9 cellular contexts compared by ENCODE assay signal in the genomic region with DNA sequence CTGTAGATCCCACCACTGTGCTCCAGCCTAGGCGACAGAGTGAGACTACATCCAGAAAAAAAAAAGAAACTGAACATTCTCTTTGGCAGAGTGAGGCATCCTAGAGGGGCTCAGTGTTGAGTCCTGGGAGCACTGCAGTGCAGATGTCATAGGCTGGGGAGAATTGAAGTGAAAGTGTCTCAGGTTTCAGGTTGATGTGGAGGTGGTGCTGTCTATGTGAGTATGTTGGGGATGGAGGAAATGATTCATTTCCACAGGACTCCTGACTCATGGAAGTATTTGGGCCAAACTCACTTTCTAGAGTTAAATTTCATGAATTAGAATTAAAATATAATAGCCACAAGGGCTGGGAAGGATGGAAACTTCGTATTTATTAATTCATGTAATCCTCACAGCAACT.
DNase-seq lines count a peak whose midpoint lies in the region; ATAC-seq and TF ChIP-seq lines count a peak whose summit lies in the region.
"Had no signal": no experiment of that assay in that cellular context is flagged by ENCODE, and none has a peak within 500 bp of the region (broad histone marks: within the 10 kb centered on the region; RNA-seq: fewer than 3 reads in every experiment).

No MANE protein-coding gene starts in this region.

- TF ChIP-seq POLR2A in GM18505 (IDR thresholded peaks at IDR 0.05; ENCODE audit: borderline replicate concordance, extremely low read depth, insufficient read depth, insufficient read length), result no peak

- no peak overlapping the region for H3K4me3 Mint-ChIP-seq in mesothelial cell of epicardium

- H3K4me3 ChIP-seq in coronary artery, result no peak overlapping the region
- no peak overlapping the region for H3K4me3 ChIP-seq in HAP-1
- H3K4me3 ChIP-seq: gastroesophageal sphincter had no signal

- in situ Hi-C loops in HAP-1 (cut with MboI; ENCODE audit: low sequenced_read_pairs), result no loop called here

- no peaks in the 10 kb centered on the region for H3K27me3 ChIP-seq in HAP-1 (ENCODE audit: low read depth)
- H3K27me3 ChIP-seq: gastroesophageal sphincter had no signal

- H3K9me3 Mint-ChIP-seq in mesothelial cell of epicardium, result peaks cover 9% of the 10 kb centered on the region

- no peak overlapping the region for H3K27ac Mint-ChIP-seq in mesothelial cell of epicardium

- H3K27me3 Mint-ChIP-seq in mesothelial cell of epicardium (ENCODE audit: low read depth), result no peaks in the 10 kb centered on the region

- H3K4me1 Mint-ChIP-seq in mesothelial cell of epicardium, result peaks cover 7% of the 10 kb centered on the region

- ATAC-seq in GM18505 (IDR thresholded peaks at IDR 0.05; ENCODE audit: unreplicated experiment), result peak; percentile 64
- ATAC-seq: gastroesophageal sphincter had no signal

- no peaks in the 10 kb centered on the region; the same call in 1 of the 2 replicates for H3K9me3 ChIP-seq in HAP-1
- H3K9me3 ChIP-seq: gastroesophageal sphincter had no signal

- H3K27ac ChIP-seq in coronary artery, result peak overlapping the region; percentile 34 to 58
- H3K27ac ChIP-seq: gastroesophageal sphincter had no signal

- no peak for TF ChIP-seq CTCF in coronary artery (IDR thresholded peaks at IDR 0.05)
- no peak for TF ChIP-seq CTCF in mesothelial cell of epicardium (IDR thresholded peaks at IDR 0.05; ENCODE audit: unreplicated experiment)

- H3K36me3 ChIP-seq in HAP-1 (replicated peaks), result no peaks in the 10 kb centered on the region
- H3K36me3 ChIP-seq: gastroesophageal sphincter had no signal

- peaks cover 5% of the 10 kb centered on the region for H3K36me3 Mint-ChIP-seq in mesothelial cell of epicardium

- DNase-seq in HS-5 (ENCODE audit: low read depth) (peak; percentile 68), coronary artery (ENCODE audit: low spot score) (no peak), mesothelial cell of epicardium (ENCODE audit: low spot score in 2 of 2, unreplicated experiment in 2 of 2) (no peak), putamen (ENCODE audit: low spot score) (no peak), HAP-1 (ENCODE audit: low spot score in 2 of 2) (no peak), NCI-H748 (lab: John Stamatoyannopoulos, UW; ENCODE audit: unreplicated experiment) (no peak)
- peak; percentile 21 to 28 for DNase-seq in stimulated activated CD4-positive, alpha-beta T cell treated with anti-CD3 and anti-CD28 coated beads, Interleukin-2, amount 100 ng/mL, for 24 hours

- no peaks in the 10 kb centered on the region for H3K4me1 ChIP-seq in HAP-1

Comparison
In these comparisons a context has a peak if more than half of its experiments do, and no peak if none do; other contexts are left out.
1. DNase-seq: peak in HS-5 (single experiment) and stimulated activated CD4-positive, alpha-beta T cell treated with anti-CD3 and anti-CD28 coated beads, Interleukin-2, amount 100 ng/mL, for 24 hours (2 of 2); none in coronary artery (single experiment), mesothelial cell of epicardium (0 of 2), putamen (single experiment), HAP-1 (0 of 2) and NCI-H748 (single experiment).